ENCODE assay signal across 31 cellular contexts in genomic region chr14:78048120-78048519, GRCh38.
"Had no signal": no experiment of that assay in that cellular context is flagged by ENCODE, and none has a peak within 500 bp of the region (broad histone marks: within the 10 kb centered on the region; RNA-seq: fewer than 3 reads in every experiment).

No MANE protein-coding gene starts in this region.

- H3K4me1 ChIP-seq: ascending aorta, body of pancreas, Peyer's patch, SJSA1 had no signal

- H3K9me3 ChIP-seq: body of pancreas, Peyer's patch, SJSA1 had no signal

- H3K27ac ChIP-seq: ascending aorta, body of pancreas, cardiac muscle cell, Peyer's patch, RWPE1, SJSA1, WERI-Rb-1 had no signal

- DNase-seq: activated CD4-positive, alpha-beta memory T cell treated with anti-CD3 and anti-CD28 coated beads, Interleukin-2, amount 10 ng/mL, durations not matched to agents 7 days and 5 days; activated CD4-positive, alpha-beta T cell treated with anti-CD3 and anti-CD28 coated beads for 36 hours; activated CD4-positive, alpha-beta T cell treated with anti-CD3 and anti-CD28 coated beads, Interleukin-2, amount 50 U/mL, for 1 hour; activated CD8-positive, alpha-beta memory T cell treated with anti-CD3 and anti-CD28 coated beads, Interleukin-2, amount 50 U/mL, for 4 hours; activated effector memory CD4-positive, alpha-beta T cell treated with anti-CD3 and anti-CD28 coated beads, Interleukin-2, amount 50 U/mL, for 16 hours; activated naive CD4-positive, alpha-beta T cell treated with Interleukin-2 at 50 U/mL for 16 hours; activated naive CD8-positive, alpha-beta T cell treated with anti-CD3 and anti-CD28 coated beads, Interleukin-2, amount 50 U/mL, for 24 hours; activated T-cell treated with anti-CD3 and anti-CD28 coated beads, Interleukin-2, amount 50 U/mL, for 72 hours; amniotic stem cell; body of pancreas; cerebellar nuclear complex; Karpas-422; MM.1S; NCI-H1105; NCI-H1436; NCI-H1694 treated with DMSO at 0.1 percent for 48 hours; NCI-H2029 treated with DMSO at 0.1 percent for 48 hours; NCI-H510A treated with DMSO at 0.1 percent for 48 hours; NCI-H69; NK-92 treated with Interleukin-12 subunit alpha and Interleukin-12 subunit beta, amount 100 ng/mL, for 24 hours; Peyer's patch; SHP77; SW 1271; WERI-Rb-1 had no signal

- H3K4me1 Mint-ChIP-seq: activated CD4-positive, alpha-beta memory T cell treated with anti-CD3 and anti-CD28 coated beads, Interleukin-2, amount 10 ng/mL, durations not matched to agents 7 days and 5 days; activated CD4-positive, alpha-beta T cell treated with anti-CD3 and anti-CD28 coated beads for 36 hours; activated naive CD8-positive, alpha-beta T cell treated with anti-CD3 and anti-CD28 coated beads, Interleukin-2, amount 50 U/mL, for 24 hours had no signal

- H3K36me3 ChIP-seq: ascending aorta, cardiac muscle cell, Peyer's patch, SJSA1, WERI-Rb-1 had no signal

- H3K4me3 ChIP-seq: ascending aorta, body of pancreas, cardiac muscle cell, Peyer's patch, SJSA1 had no signal

- H3K9me3 Mint-ChIP-seq: activated CD4-positive, alpha-beta memory T cell treated with anti-CD3 and anti-CD28 coated beads, Interleukin-2, amount 10 ng/mL, durations not matched to agents 7 days and 5 days; activated naive CD8-positive, alpha-beta T cell treated with anti-CD3 and anti-CD28 coated beads, Interleukin-2, amount 50 U/mL, for 24 hours; T-helper 2 cell treated with Interferon-gamma antibody and Interleukin-4, amounts not matched to agents 5 μg/mL and 100 μg/mL, for 36 hours had no signal

- H3K27ac Mint-ChIP-seq: activated CD4-positive, alpha-beta memory T cell treated with anti-CD3 and anti-CD28 coated beads, Interleukin-2, amount 10 ng/mL, durations not matched to agents 7 days and 5 days; activated CD4-positive, alpha-beta T cell treated with anti-CD3 and anti-CD28 coated beads for 36 hours; activated naive CD4-positive, alpha-beta T cell treated with anti-CD3 and anti-CD28 coated beads, Interleukin-2, amount 50 U/mL, for 72 hours; activated naive CD8-positive, alpha-beta T cell treated with anti-CD3 and anti-CD28 coated beads, Interleukin-2, amount 50 U/mL, for 24 hours; activated T-cell treated with anti-CD3 and anti-CD28 coated beads, Interleukin-2, amount 50 U/mL, for 72 hours; T-helper 2 cell treated with Interferon-gamma antibody and Interleukin-4, amounts not matched to agents 5 μg/mL and 100 μg/mL, for 36 hours had no signal

- H3K27me3 ChIP-seq: ascending aorta, body of pancreas, Peyer's patch, SJSA1 had no signal

- H3K4me3 Mint-ChIP-seq: activated CD4-positive, alpha-beta memory T cell treated with anti-CD3 and anti-CD28 coated beads, Interleukin-2, amount 10 ng/mL, durations not matched to agents 7 days and 5 days; activated CD4-positive, alpha-beta T cell treated with anti-CD3 and anti-CD28 coated beads for 36 hours; activated naive CD8-positive, alpha-beta T cell treated with anti-CD3 and anti-CD28 coated beads, Interleukin-2, amount 50 U/mL, for 24 hours; activated T-cell treated with anti-CD3 and anti-CD28 coated beads, Interleukin-2, amount 50 U/mL, for 72 hours; T-helper 2 cell treated with Interferon-gamma antibody and Interleukin-4, amounts not matched to agents 5 μg/mL and 100 μg/mL, for 36 hours had no signal

- ATAC-seq: activated CD4-positive, alpha-beta T cell treated with anti-CD3 and anti-CD28 coated beads for 36 hours; activated naive CD4-positive, alpha-beta T cell treated with anti-CD3 and anti-CD28 coated beads, Interleukin-2, amount 50 U/mL, for 72 hours; activated naive CD8-positive, alpha-beta T cell treated with anti-CD3 and anti-CD28 coated beads, Interleukin-2, amount 50 U/mL, for 24 hours; activated T-cell treated with anti-CD3 and anti-CD28 coated beads, Interleukin-2, amount 50 U/mL, for 72 hours; body of pancreas; SK-N-SH treated with all-trans-retinoic acid at 6 μM for 48 hours had no signal

- H3K36me3 Mint-ChIP-seq: activated naive CD4-positive, alpha-beta T cell treated with anti-CD3 and anti-CD28 coated beads, Interleukin-2, amount 50 U/mL, for 72 hours had no signal
